Comparison of ENCODE assay signal across 1 cellular context in the genomic region with DNA sequence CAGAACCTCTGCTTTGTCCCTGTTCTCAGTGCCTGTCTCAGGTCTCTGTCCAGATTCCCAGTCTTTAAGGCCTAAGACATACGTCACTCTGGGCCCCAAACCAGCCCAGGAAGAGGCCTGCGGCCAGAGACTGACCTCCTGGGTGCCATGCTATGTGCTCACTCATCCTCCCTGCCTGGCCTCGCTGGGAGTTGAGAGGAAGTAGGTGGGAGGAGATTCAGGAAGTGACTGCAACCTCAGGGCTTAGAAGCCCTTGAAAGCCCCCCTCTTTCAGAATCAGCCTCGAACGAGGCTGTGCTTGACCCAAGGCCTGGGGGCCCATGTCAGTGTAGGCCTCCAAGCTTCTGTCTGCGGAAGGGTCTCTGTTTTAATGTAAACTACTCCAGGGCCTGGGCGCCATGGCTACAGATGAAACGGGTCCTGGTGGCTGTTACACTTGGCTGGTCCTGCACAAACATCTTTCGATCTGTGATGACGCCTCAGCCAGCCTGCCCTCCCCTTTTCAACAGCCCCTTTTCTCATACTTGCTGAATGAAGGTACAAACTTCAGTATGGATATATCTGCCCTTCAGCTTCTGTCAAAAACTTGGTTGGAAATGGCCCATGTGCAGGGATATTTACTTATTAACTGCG.
TF ChIP-seq lines count a peak whose summit lies in the region.

No MANE protein-coding gene starts in this region.

TF ChIP-seq in K562, 482 proteins besides CTCF, POLR2A, EP300 and RAD21:
- TF ChIP-seq PURB (CRISPR knock-in tag; IDR thresholded peaks at IDR 0.05; ENCODE audit: low read depth) (no peak), SPI1 (IDR thresholded peaks at IDR 0.05; ENCODE audit: borderline replicate concordance, low read depth, low read length) (peak; percentile 46; the same call in 1 of the 2 replicates)
